2 cellular contexts compared by ENCODE assay signal in genomic region chr17:49875690-49876089, GRCh38.
TF ChIP-seq lines count a peak whose summit lies in the region.

No MANE protein-coding gene starts in this region.

TF ChIP-seq in HEK293, 187 proteins besides CTCF, POLR2A, EP300 and RAD21 (continued from another document):
- TF ChIP-seq ZNF362 (tag by site-specific recombination; IDR thresholded peaks at IDR 0.05) (no peak), KLF1 (tag by site-specific recombination; IDR thresholded peaks at IDR 0.05) (peak; percentile 53), PRDM10 (tag by site-specific recombination; IDR thresholded peaks at IDR 0.05) (peak; percentile 45; the same call in 1 of the 2 replicates), IKZF3 (tag by site-specific recombination; IDR thresholded peaks at IDR 0.05) (0 out of 2 replicates have a peak, but pooled peaks have one; percentile 26), ZSCAN5A (tag by site-specific recombination; IDR thresholded peaks at IDR 0.05) (no peak), OSR2 (tag by site-specific recombination; IDR thresholded peaks at IDR 0.05) (no peak), ZSCAN4 (tag by site-specific recombination; IDR thresholded peaks at IDR 0.05) (no peak), ZBTB1 (tag by site-specific recombination; IDR thresholded peaks at IDR 0.05) (no peak), KLF10 (tag by site-specific recombination; IDR thresholded peaks at IDR 0.05) (no peak), EGR2 (tag by site-specific recombination; IDR thresholded peaks at IDR 0.05; ENCODE audit: low read depth) (0 out of 2 replicates have a peak, but pooled peaks have one; percentile 36), HOXA7 (CRISPR knock-in tag; IDR thresholded peaks at IDR 0.05; ENCODE audit: borderline replicate concordance) (no peak), ZNF221 (tag by site-specific recombination; IDR thresholded peaks at IDR 0.05; ENCODE audit: borderline replicate concordance) (no peak)

TF ChIP-seq in K562, 482 proteins besides CTCF, POLR2A, EP300 and RAD21 (continued from another document):
- TF ChIP-seq MITF (IDR thresholded peaks at IDR 0.05) = no peak
